31 cellular contexts compared by ENCODE assay signal in the genomic region with DNA sequence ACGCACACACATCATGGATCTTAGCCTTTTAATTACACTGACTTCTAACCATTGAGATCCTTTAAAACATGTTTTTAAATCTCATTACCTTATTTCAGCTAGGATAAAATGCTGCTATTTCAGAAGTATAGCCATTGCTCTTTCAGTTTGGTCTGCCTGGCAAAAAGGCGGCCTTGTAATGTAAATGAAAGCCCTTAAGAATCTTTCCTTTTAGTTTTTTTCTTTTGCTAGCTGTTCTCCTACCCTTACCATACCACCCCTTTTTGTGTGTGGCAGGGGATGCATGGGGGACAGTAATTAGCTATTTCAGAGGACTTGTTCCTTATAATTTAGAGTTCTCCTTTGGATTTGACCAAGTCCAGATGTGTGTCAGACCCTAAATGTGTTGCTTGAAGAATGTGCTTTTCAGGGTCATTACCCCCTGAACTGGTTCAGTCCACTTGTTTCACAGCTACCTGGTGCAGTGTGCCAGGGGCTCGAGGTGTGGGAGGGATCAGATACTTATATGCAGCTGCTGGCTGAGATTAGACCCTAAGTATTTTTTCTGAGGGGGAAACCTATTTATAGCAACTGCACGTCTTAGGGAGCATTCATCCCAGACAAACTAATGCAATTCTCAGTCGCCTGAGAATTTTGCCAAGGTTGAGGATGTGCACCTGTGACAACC.
"Had no signal": no experiment of that assay in that cellular context is flagged by ENCODE, and none has a peak within 500 bp of the region (broad histone marks: within the 10 kb centered on the region; RNA-seq: fewer than 3 reads in every experiment).

No MANE protein-coding gene starts in this region.

- H3K9ac ChIP-seq: neural progenitor cell, parathyroid adenoma had no signal

- H3K36me3 ChIP-seq: left lung, lower lobe of right lung, neural progenitor cell, neutrophil, right lobe of liver, stomach, thyroid gland, transverse colon, upper lobe of left lung, vagina had no signal

- H3K4me3 Mint-ChIP-seq: mesothelial cell of epicardium; naive B cell; natural killer cell; nephron progenitor cell; neural progenitor cell; stimulated activated memory B cell treated with anti-CD40 and anti-IgM and Interleukin-4, amounts not matched to agents 10 μg/mL and 1 μg/mL and 100 μg/mL, for 72 hours had no signal

- H3K4me3 ChIP-seq: left lung, lower lobe of right lung, neural progenitor cell, psoas muscle, right lobe of liver, smooth muscle cell, stomach, testis, thyroid gland, transverse colon, upper lobe of left lung, vagina had no signal

- H3K79me2 ChIP-seq: parathyroid adenoma had no signal

- H3K9me3 ChIP-seq: left lung, lower lobe of right lung, neutrophil, psoas muscle, right lobe of liver, stomach, testis, thyroid gland, transverse colon, upper lobe of left lung, vagina had no signal

- H3K36me3 Mint-ChIP-seq: mesothelial cell of epicardium; naive B cell; natural killer cell; neural progenitor cell; stimulated activated memory B cell treated with anti-CD40 and anti-IgM and Interleukin-4, amounts not matched to agents 10 μg/mL and 1 μg/mL and 100 μg/mL, for 72 hours had no signal

- DNase-seq: hypothalamus; kidney glomerular epithelial cell; left cardiac atrium; left lung; lower lobe of right lung; mammary epithelial cell; mesenchymal stem cell; naive B cell; natural killer cell; nephron progenitor cell; occipital lobe; psoas muscle; right lobe of liver; stimulated activated CD4-positive, alpha-beta T cell treated with anti-CD3 and anti-CD28 coated beads, Interleukin-1b, Interleukin-23, amount 100 ng/mL, for 48 hours; stimulated activated CD4-positive, alpha-beta T cell treated with anti-CD3 and anti-CD28 coated beads, Interleukin-2, amount 100 ng/mL, for 48 hours; stimulated activated CD4-positive, alpha-beta T cell treated with anti-CD3 and anti-CD28 coated beads, Interleukin-4, amount 100 ng/mL, for 4 hours; stimulated activated CD8-positive, alpha-beta memory T cell treated with anti-CD3 and anti-CD28 coated beads, Interleukin-4, amount 100 ng/mL, for 48 hours; stimulated activated naive CD8-positive, alpha-beta T cell treated with anti-CD3 and anti-CD28 coated beads, Interleukin-15, Interleukin-2, amounts not matched to agents 100 U/mL and 50 U/mL, for 24 hours; stomach; testis; thyroid gland; transverse colon; upper lobe of left lung had no signal

- H3K9me3 Mint-ChIP-seq: mesothelial cell of epicardium; nephron progenitor cell; neural progenitor cell; stimulated activated memory B cell treated with anti-CD40 and anti-IgM and Interleukin-4, amounts not matched to agents 10 μg/mL and 1 μg/mL and 100 μg/mL, for 72 hours had no signal

- ATAC-seq: left cardiac atrium; left lung; lower lobe of right lung; natural killer cell; psoas muscle; right lobe of liver; stimulated activated naive CD8-positive, alpha-beta T cell treated with anti-CD3 and anti-CD28 coated beads, Interleukin-15, Interleukin-2, amounts not matched to agents 100 U/mL and 50 U/mL, for 24 hours had no signal

- H3K27ac ChIP-seq: left lung, lower lobe of right lung, neural progenitor cell, neutrophil, parathyroid adenoma, psoas muscle, right lobe of liver, stomach, testis, thyroid gland, transverse colon, upper lobe of left lung, vagina had no signal

- H3K4me1 Mint-ChIP-seq: mesothelial cell of epicardium, naive B cell, natural killer cell, nephron progenitor cell, neural progenitor cell had no signal

- H3K4me2 ChIP-seq: neural progenitor cell, smooth muscle cell had no signal

- H3K27me3 Mint-ChIP-seq: naive B cell; stimulated activated memory B cell treated with anti-CD40 and anti-IgM and Interleukin-4, amounts not matched to agents 10 μg/mL and 1 μg/mL and 100 μg/mL, for 72 hours had no signal

- H2AFZ ChIP-seq: neural progenitor cell, parathyroid adenoma had no signal

- FAIRE-seq: keratinocyte had no signal

- H3K4me1 ChIP-seq: left lung, lower lobe of right lung, neural progenitor cell, parathyroid adenoma, psoas muscle, right lobe of liver, stomach, testis, thyroid gland, transverse colon, upper lobe of left lung, vagina had no signal

- H3K27ac Mint-ChIP-seq: mesothelial cell of epicardium, naive B cell, natural killer cell, nephron progenitor cell, neural progenitor cell had no signal

- H3K27me3 ChIP-seq: left lung, neural progenitor cell, neutrophil, right lobe of liver, stomach, testis, thyroid gland, transverse colon, upper lobe of left lung, vagina had no signal
